ENCODE assay signal across 8 cellular contexts in the genomic region with DNA sequence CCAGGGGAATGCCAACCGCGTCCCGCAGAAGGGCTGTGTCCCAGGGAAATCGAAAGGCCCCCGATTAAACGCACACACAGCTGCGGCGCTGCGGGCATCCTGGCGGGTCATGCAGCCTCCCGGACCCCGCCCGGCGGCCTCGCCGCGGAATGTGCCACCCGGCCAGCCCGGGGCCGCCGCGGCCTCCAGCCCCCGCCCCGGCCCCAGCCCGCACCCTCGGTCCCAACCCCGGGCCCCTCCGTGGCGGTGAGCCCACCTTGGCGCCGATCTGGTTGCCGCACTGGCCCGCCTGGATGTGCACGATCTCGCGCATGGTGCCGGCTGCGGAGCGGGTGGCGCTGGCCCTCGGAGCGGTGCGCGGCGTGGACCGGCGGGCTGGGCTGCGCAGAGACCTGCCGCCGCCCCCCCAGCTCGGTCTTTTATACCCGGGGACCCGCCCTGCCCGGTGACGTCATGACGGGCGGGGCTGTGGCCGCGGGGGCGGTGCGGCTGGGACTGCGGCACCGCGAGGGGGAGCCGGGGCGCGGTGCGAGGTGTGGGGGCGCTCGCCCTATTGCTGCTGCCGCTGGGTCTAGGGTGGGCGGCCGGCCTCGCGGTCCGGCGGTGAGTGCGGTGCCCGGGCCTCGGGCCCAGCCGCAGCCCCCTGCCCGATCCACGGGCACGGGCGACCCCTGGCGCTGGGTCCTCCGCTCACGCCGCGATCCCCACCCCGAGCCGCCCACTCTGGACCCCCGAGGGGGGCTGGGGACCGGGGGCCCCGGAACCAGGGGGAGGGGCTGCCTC. TPM values are rescaled to one million over a fixed set of nuclear protein-coding genes. Genes with fewer than 3 reads are reported as not detected.
A peak's percentile ranks its signal among the peaks of the same experiment; 100 is the strongest.
DNase-seq lines count a peak whose midpoint lies in the region; ATAC-seq and TF ChIP-seq lines count a peak whose summit lies in the region.

TSS of gene TUBB2A (minus strand) at position 394 of the 783 bp plus-strand sequence. CDS start at position 313, 81 bp downstream.

- TF ChIP-seq POLR2A in GM18526 (IDR thresholded peaks at IDR 0.05; ENCODE audit: extremely low read depth, insufficient read length), result peak; percentile 97

- H3K36me3 ChIP-seq in mesenchymal stem cell (ENCODE audit: control insufficient read depth in 1 of 2, insufficient read depth in 2 of 2, low read depth in 1 of 2, low read length in 2 of 2), result peaks cover 18 to 27% of the 10 kb centered on the region in 2 experiments

- no peaks in the 10 kb centered on the region for H3K9me3 ChIP-seq in mesenchymal stem cell (ENCODE audit: control insufficient read depth, low read length)

- H3K27ac Mint-ChIP-seq in effector memory CD8-positive, alpha-beta T cell, result peak within 1 kb of the TSS; percentile 85 to 91

- peak within 1 kb of the TSS; percentile 85 to 91 for H3K4me3 Mint-ChIP-seq in effector memory CD8-positive, alpha-beta T cell

- no peak within 1 kb of the TSS for H2AFZ ChIP-seq in mesenchymal stem cell (ENCODE audit: low read depth, low read length)

- no peaks in the 10 kb centered on the region for H3K9me3 Mint-ChIP-seq in effector memory CD8-positive, alpha-beta T cell

- peak within 1 kb of the TSS; percentile 97 for H4K8ac ChIP-seq in mesenchymal stem cell (ENCODE audit: low read length)

- 2% methylated on average over 65 of the region's 95 CpGs for WGBS in mesenchymal stem cell

- peak within 1 kb of the TSS; percentile 97 for H2BK15ac ChIP-seq in mesenchymal stem cell (ENCODE audit: low read depth, poor library complexity, severe bottlenecking)

- peaks cover 10% of the 10 kb centered on the region for H3K79me1 ChIP-seq in mesenchymal stem cell (replicated peaks; ENCODE audit: low read length, poor library complexity, severe bottlenecking)

- POLR2A ChIA-PET in AG04449 (lab: Yijun Ruan, JAX), result interaction anchor here (0.6 to 2.9 kb wide), 18 partner anchors 8 to 115 kb away, joined by 3 to 42 read pairs (median 6); partner anchors contain the start of gene PSMG4

- no peak within 1 kb of the TSS for H2BK12ac ChIP-seq in mesenchymal stem cell (ENCODE audit: low read length in 2 of 2)

- ATAC-seq in HG03064 (IDR thresholded peaks at IDR 0.05; ENCODE audit: low read depth, unreplicated experiment), result peak; percentile 84
- ATAC-seq in effector memory CD8-positive, alpha-beta T cell (replicated peaks), result peak; percentile 70

- CTCF ChIA-PET in AG04449 (lab: Yijun Ruan, JAX), result interaction anchor here (0.6 to 7.3 kb wide), 17 partner anchors 8 to 109 kb away, joined by 3 to 86 read pairs (median 3); no protein-coding TSS in a partner anchor

- H3K27ac ChIP-seq in mesenchymal stem cell (ENCODE audit: low read length, poor library complexity, severe bottlenecking), result peak within 1 kb of the TSS; percentile 7

- peaks cover 5 to 9% of the 10 kb centered on the region in 2 donors for H3K27me3 Mint-ChIP-seq in effector memory CD8-positive, alpha-beta T cell

- peak within 1 kb of the TSS; percentile 91 to 98 for H3K4ac ChIP-seq in mesenchymal stem cell (ENCODE audit: low read depth in 1 of 2, low read length in 2 of 2)

- H2BK120ac ChIP-seq in mesenchymal stem cell (ENCODE audit: low read depth, low read length), result peak within 1 kb of the TSS; percentile 100

- H3K4me3 ChIP-seq in AG04449 (ENCODE audit: low read depth, low read length), result peak within 1 kb of the TSS; percentile 78
- peak within 1 kb of the TSS; percentile 90 to 95 for H3K4me3 ChIP-seq in mesenchymal stem cell (ENCODE audit: insufficient read depth in 1 of 2, low read depth in 1 of 2, low read length in 2 of 2)

- H4K91ac ChIP-seq in mesenchymal stem cell (ENCODE audit: low read length), result peak within 1 kb of the TSS; percentile 98

- H2BK5ac ChIP-seq in mesenchymal stem cell (ENCODE audit: low read depth, low read length, poor library complexity, severe bottlenecking), result peak within 1 kb of the TSS; percentile 83

- H3K27me3 ChIP-seq in mesenchymal stem cell (ENCODE audit: control insufficient read depth in 1 of 2, insufficient read depth in 1 of 2, low read length in 2 of 2), result no peaks in the 10 kb centered on the region

- H3K18ac ChIP-seq in mesenchymal stem cell (ENCODE audit: low read depth in 1 of 2, low read length in 2 of 2), result peak within 1 kb of the TSS; percentile 95 to 96

- peak within 1 kb of the TSS; percentile 76 for H2AK5ac ChIP-seq in mesenchymal stem cell (ENCODE audit: low read length, severe bottlenecking)

- H3K14ac ChIP-seq in mesenchymal stem cell (ENCODE audit: low read length in 2 of 2), result peak within 1 kb of the TSS; percentile 89 to 98

- peaks cover 24 to 27% of the 10 kb centered on the region in 2 donors for H3K4me1 Mint-ChIP-seq in effector memory CD8-positive, alpha-beta T cell (ENCODE audit: low read depth in 2 of 2)

- peaks cover 24% of the 10 kb centered on the region for H3K36me3 Mint-ChIP-seq in effector memory CD8-positive, alpha-beta T cell (ENCODE audit: insufficient read depth)

- peaks cover 12% of the 10 kb centered on the region for H3K4me1 ChIP-seq in mesenchymal stem cell (ENCODE audit: control insufficient read depth, insufficient read depth, low read depth, low read length)

- H3K9ac ChIP-seq in mesenchymal stem cell (ENCODE audit: low read length), result peak within 1 kb of the TSS; percentile 95

- H3K4me2 ChIP-seq in mesenchymal stem cell (ENCODE audit: low read length, poor library complexity, severe bottlenecking), result peak within 1 kb of the TSS; percentile 92

- DNase-seq in AG04449 (ENCODE audit: low read depth, low spot score) (no peak), NCI-H526 (lab: John Stamatoyannopoulos, UW) (peak; percentile 20 to 80), mesenchymal stem cell (peak; percentile 81)
- peak; percentile 95 for DNase-seq in activated CD8-positive, alpha-beta memory T cell treated with anti-CD3 and anti-CD28 coated beads for 24 hours
- DNase-seq in effector memory CD8-positive, alpha-beta T cell, result peak; percentile 90 to 94 (median 90)
- DNase-seq in stimulated activated CD8-positive, alpha-beta memory T cell treated with anti-CD3 and anti-CD28 coated beads, Interleukin-12 subunit alpha, Interleukin-12 subunit beta, amount 100 ng/mL, for 4 hours (ENCODE audit: low read depth), result peak; percentile 81

- TF ChIP-seq CTCF in AG04449 (IDR thresholded peaks at IDR 0.05; ENCODE audit: insufficient read depth, low read length, missing control alignments), result peak; percentile 69

- peak within 1 kb of the TSS in 1 of 2 experiments; percentile 99 for H3K23ac ChIP-seq in mesenchymal stem cell (ENCODE audit: low read length in 2 of 2)

RNA-seq across cellular contexts. Expression of gene TUBB2A, which starts in this region (rescaled TPM):
- 99.8 TPM for polyA plus RNA-seq in mesenchymal stem cell (2013, experiment 1 of 2)
- 98.2 TPM for polyA plus RNA-seq in mesenchymal stem cell (2013, experiment 2 of 2)
